ENCODE assay signal across 30 cellular contexts in the genomic region with DNA sequence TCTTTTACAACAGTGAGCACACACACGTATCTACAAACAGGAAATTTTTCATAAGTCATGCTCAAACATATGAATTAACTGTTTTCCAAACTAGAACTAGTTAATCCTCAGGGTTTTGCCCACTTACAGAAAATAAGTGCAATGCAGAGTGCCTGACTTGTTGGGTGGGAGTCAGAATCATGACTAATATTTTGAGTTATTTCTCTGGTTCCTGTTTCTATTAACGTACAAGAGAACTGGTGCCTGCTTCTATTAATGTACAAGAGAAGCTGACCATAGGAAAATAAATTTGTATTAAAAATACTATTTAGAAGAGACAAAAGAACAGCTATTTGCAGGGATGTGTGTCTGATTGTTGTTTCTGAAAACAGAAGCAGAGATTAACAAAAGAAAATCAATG.
DNase-seq lines count a peak whose midpoint lies in the region; ATAC-seq, FAIRE-seq and TF ChIP-seq lines count a peak whose summit lies in the region.
"Had no signal": no experiment of that assay in that cellular context is flagged by ENCODE, and none has a peak within 500 bp of the region (broad histone marks: within the 10 kb centered on the region; RNA-seq: fewer than 3 reads in every experiment).

No MANE protein-coding gene starts in this region.

- no peaks in the 10 kb centered on the region for H3K36me3 Mint-ChIP-seq in astrocyte (ENCODE audit: low read depth, unreplicated experiment)
- H3K36me3 Mint-ChIP-seq: immature natural killer cell had no signal

- CTCF ChIA-PET in A549 (lab: Yijun Ruan, JAX): interaction anchor here (0.9 to 1.0 kb wide), 2 partner anchors 9 to 55 kb away, joined by 3 to 5 read pairs; no protein-coding TSS in a partner anchor

- no peak overlapping the region for H2AFZ ChIP-seq in astrocyte (ENCODE audit: low read depth, low read length)

- no peak overlapping the region for H3K27ac ChIP-seq in A549
- H3K27ac ChIP-seq in astrocyte (ENCODE audit: low read depth, low read length): no peak overlapping the region
- H3K27ac ChIP-seq: 22Rv1, pancreas, SJCRH30, skin epidermis, suprapubic skin had no signal

- H3K9me3 Mint-ChIP-seq in astrocyte (ENCODE audit: unreplicated experiment): no peaks in the 10 kb centered on the region
- H3K9me3 Mint-ChIP-seq: activated CD4-positive, alpha-beta T cell treated with anti-CD3 and anti-CD28 coated beads, Interleukin-2, amount 10 ng/mL, durations not matched to agents 24 days and 14 days; activated naive CD8-positive, alpha-beta T cell treated with anti-CD3 and anti-CD28 coated beads, Interleukin-2, amount 50 U/mL, for 24 hours; effector memory CD8-positive, alpha-beta T cell; immature natural killer cell had no signal

- FAIRE-seq in A549 (lab: Jason Lieb, UNC) (peak; percentile 84), astrocyte (lab: Jason Lieb, UNC) (peak; percentile 26), GM12892 (lab: Jason Lieb, UNC) (no peak)
- FAIRE-seq: H1, K562, pancreas had no signal

- H3K4me1 Mint-ChIP-seq in astrocyte (ENCODE audit: low read depth, unreplicated experiment): peaks cover 8% of the 10 kb centered on the region
- H3K4me1 Mint-ChIP-seq: activated CD4-positive, alpha-beta T cell treated with anti-CD3 and anti-CD28 coated beads, Interleukin-2, amount 10 ng/mL, durations not matched to agents 24 days and 14 days; activated naive CD8-positive, alpha-beta T cell treated with anti-CD3 and anti-CD28 coated beads, Interleukin-2, amount 50 U/mL, for 24 hours; immature natural killer cell had no signal

- no peak overlapping the region for H3K9ac ChIP-seq in astrocyte (ENCODE audit: low read length)

- no peak overlapping the region for H3K4me3 Mint-ChIP-seq in astrocyte (ENCODE audit: unreplicated experiment)
- H3K4me3 Mint-ChIP-seq: activated CD4-positive, alpha-beta T cell treated with anti-CD3 and anti-CD28 coated beads, Interleukin-2, amount 10 ng/mL, durations not matched to agents 24 days and 14 days; activated naive CD8-positive, alpha-beta T cell treated with anti-CD3 and anti-CD28 coated beads, Interleukin-2, amount 50 U/mL, for 24 hours; effector memory CD8-positive, alpha-beta T cell; immature natural killer cell had no signal

- TF ChIP-seq EP300 in A549 (IDR thresholded peaks at IDR 0.05): no peak

- H3K4me3 ChIP-seq in A549 (no peak overlapping the region), astrocyte (ENCODE audit: insufficient read depth, low read depth, low read length) (no peak overlapping the region)
- H3K4me3 ChIP-seq: K562, pancreas, SJCRH30, skin epidermis, suprapubic skin had no signal

- TF ChIP-seq POLR2A in A549 (IDR thresholded peaks at IDR 0.05; ENCODE audit: low read length) (no peak), GM12892 (IDR thresholded peaks at IDR 0.05; ENCODE audit: low read depth, low read length) (no peak)

- H3K4me1 ChIP-seq in A549 (no peaks in the 10 kb centered on the region), astrocyte (ENCODE audit: insufficient read depth, low read length) (no peaks in the 10 kb centered on the region)
- H3K4me1 ChIP-seq: pancreas, suprapubic skin had no signal

- no peak for TF ChIP-seq RAD21 in A549 (conservative IDR thresholded peaks at IDR 0.05 in 1 of 2, IDR thresholded peaks at IDR 0.05 in 1 of 2)

- ATAC-seq in A549 (no peak), GM19463 (IDR thresholded peaks at IDR 0.05; ENCODE audit: unreplicated experiment) (peak; percentile 58), HG03159 (IDR thresholded peaks at IDR 0.05; ENCODE audit: unreplicated experiment) (peak; percentile 76), GM18867 (IDR thresholded peaks at IDR 0.05; ENCODE audit: unreplicated experiment) (no peak)
- ATAC-seq: activated naive CD8-positive, alpha-beta T cell treated with anti-CD3 and anti-CD28 coated beads, Interleukin-2, amount 50 U/mL, for 24 hours; effector memory CD8-positive, alpha-beta T cell; K562; left colon; pancreas had no signal

- TF ChIP-seq CTCF in A549 (IDR thresholded peaks at IDR 0.05) (no peak), astrocyte (IDR thresholded peaks at IDR 0.05; ENCODE audit: insufficient read depth, low read depth, low read length) (no peak)

- POLR2A ChIA-PET in A549 (lab: Yijun Ruan, JAX): no interaction called here

- WGBS in A549 (ENCODE audit: missing lambda C conversion rate): 8% methylated on average over 2 of the region's 2 CpGs

- H3K79me2 ChIP-seq in astrocyte (ENCODE audit: insufficient read depth, low read length): no peaks in the 10 kb centered on the region

- H3K9me3 ChIP-seq in A549 (no peaks in the 10 kb centered on the region), astrocyte (ENCODE audit: insufficient read depth, low read depth, low read length) (no peaks in the 10 kb centered on the region)
- H3K9me3 ChIP-seq: pancreas, SJCRH30, suprapubic skin had no signal

- DNase-seq in A549 (ENCODE audit: low read depth in 1 of 2, low spot score in 1 of 2): no peak
- no peak for DNase-seq in astrocyte (ENCODE audit: low read depth)
- DNase-seq in GM12892 (ENCODE audit: insufficient read length): no peak
- DNase-seq in 8988T: no peak
- no peak for DNase-seq in H4 (ENCODE audit: low spot score)
- DNase-seq: activated CD4-positive, alpha-beta T cell treated with anti-CD3 and anti-CD28 coated beads, Interleukin-2, amount 10 ng/mL, durations not matched to agents 24 days and 14 days; activated CD8-positive, alpha-beta memory T cell treated with anti-CD3 and anti-CD28 coated beads for 24 hours; activated naive CD8-positive, alpha-beta T cell treated with anti-CD3 and anti-CD28 coated beads, Interleukin-2, amount 50 U/mL, for 24 hours; activated T-cell treated with anti-CD3 and anti-CD28 coated beads, Interleukin-2, amount 50 U/mL, for 1 hour; caudate nucleus; DMS79; effector memory CD8-positive, alpha-beta T cell; immature natural killer cell; left colon; NCI-H1092; NCI-H187; NCI-H2171; NCI-H510A; pancreas; RPMI8226; SJCRH30; stimulated activated naive CD4-positive, alpha-beta T cell had no signal

- H3K27ac Mint-ChIP-seq in astrocyte (ENCODE audit: unreplicated experiment): no peak overlapping the region
- H3K27ac Mint-ChIP-seq: activated CD4-positive, alpha-beta T cell treated with anti-CD3 and anti-CD28 coated beads, Interleukin-2, amount 10 ng/mL, durations not matched to agents 24 days and 14 days; activated naive CD8-positive, alpha-beta T cell treated with anti-CD3 and anti-CD28 coated beads, Interleukin-2, amount 50 U/mL, for 24 hours; effector memory CD8-positive, alpha-beta T cell; immature natural killer cell had no signal

- H3K4me2 ChIP-seq in A549 (no peak overlapping the region), astrocyte (ENCODE audit: low read length) (no peak overlapping the region)

- H3K36me3 ChIP-seq in astrocyte (ENCODE audit: insufficient read depth, low read length): no peaks in the 10 kb centered on the region
- H3K36me3 ChIP-seq: pancreas, SJCRH30, suprapubic skin had no signal

- H4K20me1 ChIP-seq in astrocyte (ENCODE audit: insufficient read depth, low read length): no peaks in the 10 kb centered on the region

- H3K27me3 ChIP-seq in astrocyte (ENCODE audit: insufficient read depth, low read length): no peaks in the 10 kb centered on the region
- H3K27me3 ChIP-seq: SJCRH30, suprapubic skin had no signal

- H3K27me3 Mint-ChIP-seq in astrocyte (ENCODE audit: low read depth, unreplicated experiment): no peaks in the 10 kb centered on the region
- H3K27me3 Mint-ChIP-seq: activated naive CD8-positive, alpha-beta T cell treated with anti-CD3 and anti-CD28 coated beads, Interleukin-2, amount 50 U/mL, for 24 hours had no signal

TF ChIP-seq in A549, 52 proteins besides CTCF, POLR2A, EP300 and RAD21:
- no peak for TF ChIP-seq RNF2 (IDR thresholded peaks at IDR 0.05; ENCODE audit: borderline replicate concordance, low read depth)
- TF ChIP-seq TFCP2L1 (CRISPR knock-in tag; IDR thresholded peaks at IDR 0.05): no peak
- no peak for TF ChIP-seq HES2 (IDR thresholded peaks at IDR 0.05)
- no peak for TF ChIP-seq ZNF302 (CRISPR knock-in tag; IDR thresholded peaks at IDR 0.05)
- TF ChIP-seq ZFP36 (IDR thresholded peaks at IDR 0.05; ENCODE audit: borderline replicate concordance, partially characterized antibody): no peak
- no peak for TF ChIP-seq EHF (CRISPR knock-in tag; IDR thresholded peaks at IDR 0.05)
TF ChIP-seq in A549: peak in this region for 0.

Comparison
In these comparisons a context has a peak if more than half of its experiments do, and no peak if none do; other contexts are left out.
1. ATAC-seq: peak in GM19463 (single experiment) and HG03159 (single experiment); none in A549 (0 of 2) and GM18867 (single experiment).